1 cellular context compared by ENCODE assay signal in the genomic region with DNA sequence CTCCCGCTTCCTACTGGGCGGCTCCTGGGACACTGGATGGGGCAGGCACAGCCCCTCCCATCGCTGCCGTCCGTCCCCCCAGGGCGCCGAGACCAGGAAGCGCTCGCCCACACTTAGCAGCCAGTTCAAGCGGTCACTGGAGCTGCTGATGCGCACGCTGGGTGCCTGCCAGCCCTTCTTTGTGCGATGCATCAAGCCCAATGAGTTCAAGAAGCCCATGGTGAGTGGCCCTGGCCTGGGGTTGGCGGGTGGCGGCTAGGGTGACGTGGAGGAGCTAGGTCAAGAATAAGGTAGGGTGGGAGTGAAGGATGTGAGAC.
A peak's percentile ranks its signal among the peaks of the same experiment; 100 is the strongest.
TF ChIP-seq lines count a peak whose summit lies in the region.

No MANE protein-coding gene starts in this region.

TF ChIP-seq in HepG2, 621 proteins besides CTCF, POLR2A, EP300 and RAD21 (continued from another document):
- TF ChIP-seq, protein P1, sequence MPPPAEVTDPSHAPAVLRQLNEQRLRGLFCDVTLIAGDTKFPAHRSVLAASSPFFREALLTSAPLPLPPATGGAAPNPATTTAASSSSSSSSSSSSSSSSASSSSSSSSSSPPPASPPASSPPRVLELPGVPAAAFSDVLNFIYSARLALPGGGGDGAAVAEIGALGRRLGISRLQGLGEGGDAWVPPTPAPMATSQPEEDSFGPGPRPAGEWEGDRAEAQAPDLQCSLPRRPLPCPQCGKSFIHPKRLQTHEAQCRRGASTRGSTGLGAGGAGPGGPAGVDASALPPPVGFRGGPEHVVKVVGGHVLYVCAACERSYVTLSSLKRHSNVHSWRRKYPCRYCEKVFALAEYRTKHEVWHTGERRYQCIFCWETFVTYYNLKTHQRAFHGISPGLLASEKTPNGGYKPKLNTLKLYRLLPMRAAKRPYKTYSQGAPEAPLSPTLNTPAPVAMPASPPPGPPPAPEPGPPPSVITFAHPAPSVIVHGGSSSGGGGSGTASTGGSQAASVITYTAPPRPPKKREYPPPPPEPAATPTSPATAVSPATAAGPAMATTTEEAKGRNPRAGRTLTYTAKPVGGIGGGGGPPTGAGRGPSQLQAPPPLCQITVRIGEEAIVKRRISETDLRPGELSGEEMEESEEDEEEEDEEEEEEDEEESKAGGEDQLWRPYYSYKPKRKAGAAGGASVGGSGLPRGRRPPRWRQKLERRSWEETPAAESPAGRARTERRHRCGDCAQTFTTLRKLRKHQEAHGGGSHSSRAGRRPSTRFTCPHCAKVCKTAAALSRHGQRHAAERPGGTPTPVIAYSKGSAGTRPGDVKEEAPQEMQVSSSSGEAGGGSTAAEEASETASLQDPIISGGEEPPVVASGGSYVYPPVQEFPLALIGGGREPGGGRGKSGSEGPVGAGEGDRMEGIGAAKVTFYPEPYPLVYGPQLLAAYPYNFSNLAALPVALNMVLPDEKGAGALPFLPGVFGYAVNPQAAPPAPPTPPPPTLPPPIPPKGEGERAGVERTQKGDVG (CRISPR knock-in tag; IDR thresholded peaks at IDR 0.05; ENCODE audit: borderline replicate concordance) = peak; percentile 82
- TF ChIP-seq, protein P2, sequence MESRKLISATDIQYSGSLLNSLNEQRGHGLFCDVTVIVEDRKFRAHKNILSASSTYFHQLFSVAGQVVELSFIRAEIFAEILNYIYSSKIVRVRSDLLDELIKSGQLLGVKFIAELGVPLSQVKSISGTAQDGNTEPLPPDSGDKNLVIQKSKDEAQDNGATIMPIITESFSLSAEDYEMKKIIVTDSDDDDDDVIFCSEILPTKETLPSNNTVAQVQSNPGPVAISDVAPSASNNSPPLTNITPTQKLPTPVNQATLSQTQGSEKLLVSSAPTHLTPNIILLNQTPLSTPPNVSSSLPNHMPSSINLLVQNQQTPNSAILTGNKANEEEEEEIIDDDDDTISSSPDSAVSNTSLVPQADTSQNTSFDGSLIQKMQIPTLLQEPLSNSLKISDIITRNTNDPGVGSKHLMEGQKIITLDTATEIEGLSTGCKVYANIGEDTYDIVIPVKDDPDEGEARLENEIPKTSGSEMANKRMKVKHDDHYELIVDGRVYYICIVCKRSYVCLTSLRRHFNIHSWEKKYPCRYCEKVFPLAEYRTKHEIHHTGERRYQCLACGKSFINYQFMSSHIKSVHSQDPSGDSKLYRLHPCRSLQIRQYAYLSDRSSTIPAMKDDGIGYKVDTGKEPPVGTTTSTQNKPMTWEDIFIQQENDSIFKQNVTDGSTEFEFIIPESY (CRISPR knock-in tag; IDR thresholded peaks at IDR 0.05) = peak; percentile 87
- TF ChIP-seq HDAC2 (CRISPR knock-in tag; IDR thresholded peaks at IDR 0.05) = 0 out of 2 replicates have a peak, but pooled peaks have one; percentile 13
